16 cellular contexts compared by ENCODE assay signal in the genomic region with DNA sequence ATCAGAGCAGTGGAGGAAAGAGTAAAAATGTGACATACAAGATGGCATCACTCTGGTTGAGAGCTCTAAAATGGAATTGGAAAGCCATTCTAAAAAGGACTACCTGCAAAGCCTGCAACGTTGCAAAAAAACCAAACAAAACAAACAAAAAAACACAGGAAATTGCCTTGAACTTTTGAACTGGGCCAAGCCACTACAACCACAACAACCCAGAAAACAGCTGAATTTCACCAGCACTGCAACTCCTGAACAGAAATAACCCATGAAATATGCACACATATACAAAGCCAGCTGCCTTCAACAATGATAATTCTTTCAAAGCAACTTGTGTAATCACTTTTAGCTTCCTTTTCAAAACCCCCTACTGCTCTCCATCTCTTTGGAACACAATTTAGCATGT.
"Had no signal": no experiment of that assay in that cellular context is flagged by ENCODE, and none has a peak within 500 bp of the region (broad histone marks: within the 10 kb centered on the region; RNA-seq: fewer than 3 reads in every experiment).

No MANE protein-coding gene starts in this region.

- H3K4me3 Mint-ChIP-seq: activated CD8-positive, alpha-beta T cell treated with anti-CD3 and anti-CD28 coated beads for 36 hours; activated naive CD8-positive, alpha-beta T cell treated with anti-CD3 and anti-CD28 coated beads, Interleukin-2, amount 10 ng/mL, durations not matched to agents 7 days and 5 days; immature natural killer cell; natural killer cell treated with Interleukin-12 subunit alpha and Interleukin-12 subunit beta and Interleukin-15 and Interleukin-18, amount 100 ng/mL, for 72 hours had no signal

- H3K27me3 ChIP-seq: ascending aorta had no signal

- H3K27me3 Mint-ChIP-seq: activated CD8-positive, alpha-beta T cell treated with anti-CD3 and anti-CD28 coated beads for 36 hours; activated naive CD8-positive, alpha-beta T cell treated with anti-CD3 and anti-CD28 coated beads, Interleukin-2, amount 10 ng/mL, durations not matched to agents 7 days and 5 days; natural killer cell treated with Interleukin-12 subunit alpha and Interleukin-12 subunit beta and Interleukin-15 and Interleukin-18, amount 100 ng/mL, for 72 hours had no signal

- H3K27ac Mint-ChIP-seq: activated CD8-positive, alpha-beta T cell treated with anti-CD3 and anti-CD28 coated beads for 36 hours; activated naive CD8-positive, alpha-beta T cell treated with anti-CD3 and anti-CD28 coated beads, Interleukin-2, amount 10 ng/mL, durations not matched to agents 7 days and 5 days; immature natural killer cell; natural killer cell treated with Interleukin-12 subunit alpha and Interleukin-12 subunit beta and Interleukin-15 and Interleukin-18, amount 100 ng/mL, for 72 hours had no signal

- H3K9me3 Mint-ChIP-seq: activated naive CD8-positive, alpha-beta T cell treated with anti-CD3 and anti-CD28 coated beads, Interleukin-2, amount 10 ng/mL, durations not matched to agents 7 days and 5 days had no signal

- H3K9me3 ChIP-seq: ascending aorta, prostate gland had no signal

- ATAC-seq: activated CD8-positive, alpha-beta T cell treated with anti-CD3 and anti-CD28 coated beads for 36 hours; natural killer cell treated with Interleukin-12 subunit alpha and Interleukin-12 subunit beta and Interleukin-15 and Interleukin-18, amount 100 ng/mL, for 72 hours had no signal

- DNase-seq: activated CD4-positive, alpha-beta T cell treated with anti-CD3 and anti-CD28 coated beads for 4 hours; activated CD8-positive, alpha-beta memory T cell treated with anti-CD3 and anti-CD28 coated beads, Interleukin-2, amount 50 U/mL, for 4 hours; activated CD8-positive, alpha-beta T cell treated with anti-CD3 and anti-CD28 coated beads for 36 hours; activated naive CD8-positive, alpha-beta T cell treated with anti-CD3 and anti-CD28 coated beads, Interleukin-2, amount 10 ng/mL, durations not matched to agents 7 days and 5 days; central memory CD4-positive, alpha-beta T cell; effector memory CD4-positive, alpha-beta T cell; immature natural killer cell; stimulated activated CD4-positive, alpha-beta T cell treated with anti-CD3 and anti-CD28 coated beads, Interleukin-2, amount 100 ng/mL, for 48 hours; stimulated activated naive CD4-positive, alpha-beta T cell treated with Interleukin-2 at 50 U/mL for 16 hours; T-helper 9 cell; trophoblast cell; WERI-Rb-1 had no signal

- H3K4me1 ChIP-seq: ascending aorta, prostate gland had no signal

- H3K4me3 ChIP-seq: ascending aorta, coronary artery, prostate gland had no signal

- H3K27ac ChIP-seq: ascending aorta, coronary artery, prostate gland, WERI-Rb-1 had no signal

- H3K36me3 ChIP-seq: ascending aorta, prostate gland, WERI-Rb-1 had no signal

- H3K4me1 Mint-ChIP-seq: activated naive CD8-positive, alpha-beta T cell treated with anti-CD3 and anti-CD28 coated beads, Interleukin-2, amount 10 ng/mL, durations not matched to agents 7 days and 5 days; immature natural killer cell had no signal

- H3K36me3 Mint-ChIP-seq: activated naive CD8-positive, alpha-beta T cell treated with anti-CD3 and anti-CD28 coated beads, Interleukin-2, amount 10 ng/mL, durations not matched to agents 7 days and 5 days had no signal
